In genomic region chr18:25764777-25765176, GRCh38 we compare ENCODE assay signal across 11 cellular contexts.
"Had no signal": no experiment of that assay in that cellular context is flagged by ENCODE, and none has a peak within 500 bp of the region (broad histone marks: within the 10 kb centered on the region; RNA-seq: fewer than 3 reads in every experiment).

No MANE protein-coding gene starts in this region.

- H3K9me3 ChIP-seq: HAP-1 had no signal

- H3K9me3 Mint-ChIP-seq: GM23338, H9, HFFc6 had no signal

- H3K4me3 ChIP-seq: GM23248, GM23338, HAP-1 had no signal

- H3K4me1 ChIP-seq: HAP-1 had no signal

- FAIRE-seq: H1, H54 had no signal

- H3K27ac Mint-ChIP-seq: GM23338, H9, HFFc6 had no signal

- H3K36me3 ChIP-seq: HAP-1 had no signal

- ATAC-seq: GM23338, HCT116 had no signal

- H3K4me2 ChIP-seq: GM23338 had no signal

- H3K4me3 Mint-ChIP-seq: GM23338, H9, HFFc6 had no signal

- H3K4me1 Mint-ChIP-seq: GM23338, H9 had no signal

- H2AFZ ChIP-seq: GM23248, GM23338 had no signal

- H3K9ac ChIP-seq: GM23248 had no signal

- DNase-seq: GM23248, GOT3, H7, H9, HCEC 1CT, HFFc6 had no signal

- H3K27ac ChIP-seq: GM23248 had no signal
